Comparison of ENCODE assay signal across 1 cellular context in the genomic region with DNA sequence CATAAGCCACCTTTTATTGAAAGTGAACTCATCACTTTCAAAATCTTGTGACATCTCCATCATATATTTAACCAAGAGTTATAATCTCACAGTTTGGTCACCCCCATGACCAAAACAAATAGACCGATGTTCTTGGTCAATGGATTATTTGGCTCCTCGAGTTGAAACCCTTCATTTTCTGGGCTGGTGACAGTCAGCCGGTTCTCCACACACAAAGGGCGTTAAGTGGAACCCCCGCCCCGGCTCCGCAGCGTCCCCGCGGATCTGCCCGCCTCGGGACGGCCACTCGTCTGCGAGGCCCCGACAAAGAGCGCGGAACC.
TF ChIP-seq lines count a peak whose summit lies in the region.

No MANE protein-coding gene starts in this region.

TF ChIP-seq in WTC11, 78 proteins besides CTCF, POLR2A, EP300 and RAD21 (continued from another document):
- TF ChIP-seq ZNF532 (CRISPR knock-in tag; IDR thresholded peaks at IDR 0.05; ENCODE audit: borderline replicate concordance), result no peak
- TF ChIP-seq, protein P1, sequence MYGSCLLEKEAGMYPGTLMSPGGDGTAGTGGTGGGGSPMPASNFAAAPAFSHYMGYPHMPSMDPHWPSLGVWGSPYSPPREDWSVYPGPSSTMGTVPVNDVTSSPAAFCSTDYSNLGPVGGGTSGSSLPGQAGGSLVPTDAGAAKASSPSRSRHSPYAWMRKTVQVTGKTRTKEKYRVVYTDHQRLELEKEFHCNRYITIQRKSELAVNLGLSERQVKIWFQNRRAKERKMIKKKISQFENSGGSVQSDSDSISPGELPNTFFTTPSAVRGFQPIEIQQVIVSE (CRISPR knock-in tag; IDR thresholded peaks at IDR 0.05; ENCODE audit: borderline replicate concordance), result no peak
- TF ChIP-seq, protein P2, sequence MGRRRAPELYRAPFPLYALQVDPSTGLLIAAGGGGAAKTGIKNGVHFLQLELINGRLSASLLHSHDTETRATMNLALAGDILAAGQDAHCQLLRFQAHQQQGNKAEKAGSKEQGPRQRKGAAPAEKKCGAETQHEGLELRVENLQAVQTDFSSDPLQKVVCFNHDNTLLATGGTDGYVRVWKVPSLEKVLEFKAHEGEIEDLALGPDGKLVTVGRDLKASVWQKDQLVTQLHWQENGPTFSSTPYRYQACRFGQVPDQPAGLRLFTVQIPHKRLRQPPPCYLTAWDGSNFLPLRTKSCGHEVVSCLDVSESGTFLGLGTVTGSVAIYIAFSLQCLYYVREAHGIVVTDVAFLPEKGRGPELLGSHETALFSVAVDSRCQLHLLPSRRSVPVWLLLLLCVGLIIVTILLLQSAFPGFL (CRISPR knock-in tag; IDR thresholded peaks at IDR 0.05; ENCODE audit: borderline replicate concordance), result no peak
- TF ChIP-seq, protein P3, sequence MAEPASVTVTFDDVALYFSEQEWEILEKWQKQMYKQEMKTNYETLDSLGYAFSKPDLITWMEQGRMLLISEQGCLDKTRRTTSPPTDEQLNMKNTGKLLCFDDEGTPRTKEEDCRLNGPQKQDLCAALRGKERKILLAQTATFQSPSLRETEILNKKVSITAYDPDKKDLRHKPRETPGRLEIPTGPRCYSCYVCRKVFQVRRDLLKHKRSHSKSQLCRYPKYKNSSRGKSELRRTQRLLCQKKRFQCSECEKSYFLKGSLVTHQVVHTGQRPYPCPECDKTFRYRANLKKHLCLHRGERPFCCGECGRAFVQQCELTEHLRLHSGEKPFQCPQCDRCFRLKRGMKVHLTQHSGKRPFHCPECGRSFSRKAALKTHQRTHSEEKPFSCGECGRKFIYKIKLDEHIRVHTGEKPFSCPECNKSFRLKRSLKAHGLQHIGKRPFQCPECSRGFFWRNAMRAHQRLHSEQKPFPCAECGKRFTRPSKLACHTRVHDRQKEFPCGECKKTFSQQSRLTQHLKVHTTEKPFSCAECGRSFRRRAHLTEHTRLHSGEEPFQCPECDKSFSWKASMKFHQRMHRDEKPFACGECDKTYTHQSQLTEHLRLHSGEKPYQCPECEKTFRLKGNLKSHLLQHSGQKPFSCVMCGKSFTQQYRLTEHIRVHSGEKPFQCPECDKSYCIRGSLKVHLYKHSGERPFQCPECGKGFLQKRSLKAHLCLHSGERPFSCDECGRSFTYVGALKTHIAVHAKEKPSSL (CRISPR knock-in tag; conservative IDR thresholded peaks at IDR 0.05), result no peak
